Comparison of ENCODE assay signal across 7 cellular contexts in the genomic region with DNA sequence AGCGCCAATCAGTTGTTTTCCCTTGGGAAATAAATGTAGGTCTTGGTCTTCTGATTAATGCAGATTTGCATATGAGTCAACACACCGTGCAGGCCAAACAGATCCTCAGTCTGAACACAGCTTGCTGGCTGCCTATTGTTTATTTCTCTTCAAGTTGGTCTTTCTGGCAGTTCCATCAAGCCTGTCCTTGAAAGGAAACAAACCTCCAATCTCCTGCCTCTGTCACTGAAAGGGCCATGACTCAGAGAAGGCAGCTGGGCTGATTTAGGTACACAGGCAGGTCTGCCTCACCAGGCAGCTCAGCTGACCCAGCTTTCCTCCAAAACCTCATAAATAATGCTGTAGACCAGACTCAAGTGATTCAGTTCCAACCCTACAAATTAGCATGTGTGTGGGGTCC.
DNase-seq lines count a peak whose midpoint lies in the region; ATAC-seq, FAIRE-seq and TF ChIP-seq lines count a peak whose summit lies in the region.

No MANE protein-coding gene starts in this region.

- H3K4me1 ChIP-seq in pancreas, result no peaks in the 10 kb centered on the region

- FAIRE-seq in bronchial epithelial cell (lab: Jason Lieb, UNC), result peak; percentile 70
- no peak for FAIRE-seq in pancreas (lab: Jason Lieb, UNC)

- intact Hi-C loops in pancreas (cut with DNase I), result no loop called here

- DNase-seq in NCI-H1436 (lab: John Stamatoyannopoulos, UW), result peak; percentile 65
- peak; percentile 90 for DNase-seq in bronchial epithelial cell (ENCODE audit: low read depth)
- DNase-seq in pancreas, result peak in 4 of 6 donors; percentile 38 to 77 (median 45)
- no peak for DNase-seq in activated effector memory CD4-positive, alpha-beta T cell treated with anti-CD3 and anti-CD28 coated beads, Interleukin-2, amount 50 U/mL, for 16 hours
- no peak for DNase-seq in SIG-M5 treated with dmso at 0.1 percent for 504 hours (lab: John Stamatoyannopoulos, UW; ENCODE audit: unreplicated experiment)
- no peak for DNase-seq in WERI-Rb-1

- H3K36me3 ChIP-seq in bronchial epithelial cell (ENCODE audit: control insufficient read depth, insufficient read depth, low read length), result peaks cover 1% of the 10 kb centered on the region
- no peaks in the 10 kb centered on the region for H3K36me3 ChIP-seq in pancreas
- peaks cover 14% of the 10 kb centered on the region for H3K36me3 ChIP-seq in WERI-Rb-1

- H3K27me3 ChIP-seq in bronchial epithelial cell (ENCODE audit: control insufficient read depth, insufficient read depth, low read length), result no peaks in the 10 kb centered on the region
- no peaks in the 10 kb centered on the region for H3K27me3 ChIP-seq in pancreas
- no peaks in the 10 kb centered on the region for H3K27me3 ChIP-seq in WERI-Rb-1 (ENCODE audit: insufficient read depth, low read depth, severe bottlenecking)

- 50 to 52% methylated on average over 2 of the region's 2 CpGs for WGBS in pancreas, 2 donors

- H3K9me3 ChIP-seq in pancreas (no peaks in the 10 kb centered on the region), WERI-Rb-1 (ENCODE audit: severe bottlenecking) (no peaks in the 10 kb centered on the region)

- TF ChIP-seq CTCF in bronchial epithelial cell (IDR thresholded peaks at IDR 0.05; ENCODE audit: insufficient read depth, low read length, severe bottlenecking), result no peak
- no peak for TF ChIP-seq CTCF in pancreas (IDR thresholded peaks at IDR 0.05)
- TF ChIP-seq CTCF in WERI-Rb-1 (IDR thresholded peaks at IDR 0.05; ENCODE audit: low read depth, low read length), result no peak

- ATAC-seq in GM19463 (IDR thresholded peaks at IDR 0.05; ENCODE audit: unreplicated experiment) (peak; percentile 39), pancreas (peak; percentile 93 to 97 (median 94))

- H3K27ac ChIP-seq in pancreas (peak overlapping the region in 3 of 4 donors; percentile 24 to 32 (median 29)), WERI-Rb-1 (no peak overlapping the region)

- H3K4me3 ChIP-seq in bronchial epithelial cell (ENCODE audit: low read depth, low read length), result no peak overlapping the region
- H3K4me3 ChIP-seq in pancreas, result no peak overlapping the region
- no peak overlapping the region for H3K4me3 ChIP-seq in WERI-Rb-1 (ENCODE audit: low read depth, low read length)

Comparison
In these comparisons a context has a peak if more than half of its experiments do, and no peak if none do; other contexts are left out.
1. DNase-seq: peak in NCI-H1436 (single experiment), bronchial epithelial cell (single experiment) and pancreas (4 of 6); none in activated effector memory CD4-positive, alpha-beta T cell treated with anti-CD3 and anti-CD28 coated beads, Interleukin-2, amount 50 U/mL, for 16 hours (single experiment), SIG-M5 treated with dmso at 0.1 percent for 504 hours (single experiment) and WERI-Rb-1 (single experiment).